In genomic region chr19:35714601-35715354, GRCh38 we compare ENCODE assay signal across 8 cellular contexts. TPM values are rescaled to one million over a fixed set of nuclear protein-coding genes. Genes with fewer than 3 reads are reported as not detected.
DNase-seq lines count a peak whose midpoint lies in the region; ATAC-seq and TF ChIP-seq lines count a peak whose summit lies in the region.
"Had no signal": no experiment of that assay in that cellular context is flagged by ENCODE, and none has a peak within 500 bp of the region (broad histone marks: within the 10 kb centered on the region; RNA-seq: fewer than 3 reads in every experiment).

No MANE protein-coding gene starts in this region.

- H3K27ac Mint-ChIP-seq in Calu3 (ENCODE audit: unreplicated experiment) (peak overlapping the region; percentile 43), HFFc6 (no peak overlapping the region)
- peak overlapping the region; percentile 100 for H3K27ac Mint-ChIP-seq in activated naive CD8-positive, alpha-beta T cell treated with anti-CD3 and anti-CD28 coated beads, Interleukin-2, amount 50 U/mL, for 24 hours

- H3K4me3 ChIP-seq in mucosa of descending colon = no peak overlapping the region

- DNase-seq in Calu3 (no peak), HFFc6 (no peak), mucosa of descending colon (no peak), iPS-NIHi11 (ENCODE audit: low spot score) (no peak), SKM-1 (lab: John Stamatoyannopoulos, UW; ENCODE audit: unreplicated experiment) (no peak)
- DNase-seq in activated naive CD8-positive, alpha-beta T cell treated with anti-CD3 and anti-CD28 coated beads, Interleukin-2, amount 50 U/mL, for 24 hours = peak; percentile 47
- DNase-seq: effector CD8-positive, alpha-beta T cell; T1000 had no signal

- H3K36me3 Mint-ChIP-seq in Calu3 (ENCODE audit: insufficient read depth, unreplicated experiment) (peaks cover 39% of the 10 kb centered on the region), HFFc6 (ENCODE audit: low read depth) (peaks cover 4% of the 10 kb centered on the region; the same call in 1 of the 2 replicates)
- peaks cover 52% of the 10 kb centered on the region for H3K36me3 Mint-ChIP-seq in activated naive CD8-positive, alpha-beta T cell treated with anti-CD3 and anti-CD28 coated beads, Interleukin-2, amount 50 U/mL, for 24 hours (ENCODE audit: low read depth)

- no peaks in the 10 kb centered on the region for H3K9me3 Mint-ChIP-seq in Calu3 (ENCODE audit: low read depth, unreplicated experiment)
- H3K9me3 Mint-ChIP-seq in HFFc6 = no peaks in the 10 kb centered on the region
- peaks cover 4% of the 10 kb centered on the region for H3K9me3 Mint-ChIP-seq in activated naive CD8-positive, alpha-beta T cell treated with anti-CD3 and anti-CD28 coated beads, Interleukin-2, amount 50 U/mL, for 24 hours

- H3K27me3 Mint-ChIP-seq in Calu3 (ENCODE audit: unreplicated experiment) = peaks cover 47% of the 10 kb centered on the region
- H3K27me3 Mint-ChIP-seq in HFFc6 (ENCODE audit: insufficient read depth) = peaks cover 6% of the 10 kb centered on the region; the same call in 1 of the 2 replicates
- H3K27me3 Mint-ChIP-seq in activated naive CD8-positive, alpha-beta T cell treated with anti-CD3 and anti-CD28 coated beads, Interleukin-2, amount 50 U/mL, for 24 hours = no peaks in the 10 kb centered on the region

- CTCF ChIA-PET in Calu3 (lab: Charles Lee) = interaction anchor here (1.3 kb wide), 1 partner anchor 13 kb away, joined by 3 read pairs; no protein-coding TSS in a partner anchor

- H3K4me3 Mint-ChIP-seq in Calu3 (ENCODE audit: low read depth, unreplicated experiment) (peak overlapping the region; percentile 77), HFFc6 (peak overlapping the region; percentile 19; the same call in 1 of the 2 replicates)
- peak overlapping the region; percentile 98 for H3K4me3 Mint-ChIP-seq in activated naive CD8-positive, alpha-beta T cell treated with anti-CD3 and anti-CD28 coated beads, Interleukin-2, amount 50 U/mL, for 24 hours

- H3K4me1 ChIP-seq in mucosa of descending colon (ENCODE audit: low read depth) = peaks cover 21% of the 10 kb centered on the region

- BruUV-seq in Calu3 (replicated peaks; lab: Mats Ljungman, UMichigan) = no TSS peak

- ATAC-seq in activated naive CD8-positive, alpha-beta T cell treated with anti-CD3 and anti-CD28 coated beads, Interleukin-2, amount 50 U/mL, for 24 hours = no peak
- no peak for ATAC-seq in mucosa of descending colon

- TF ChIP-seq CTCF in Calu3 (IDR thresholded peaks at IDR 0.05; ENCODE audit: unreplicated experiment) (no peak), HFFc6 (IDR thresholded peaks at IDR 0.05) (no peak), mucosa of descending colon (IDR thresholded peaks at IDR 0.05) (no peak)

- intact Hi-C loops in Calu3 (cut with micrococcal nuclease; ENCODE audit: unreplicated experiment) (no loop called here), mucosa of descending colon (cut with DNase I, micrococcal nuclease) (no loop called here)

- H3K4me1 Mint-ChIP-seq in Calu3 (ENCODE audit: low read depth, unreplicated experiment) (peaks cover 25% of the 10 kb centered on the region), HFFc6 (ENCODE audit: low read depth) (peaks cover 22% of the 10 kb centered on the region)
- peaks cover 50% of the 10 kb centered on the region for H3K4me1 Mint-ChIP-seq in activated naive CD8-positive, alpha-beta T cell treated with anti-CD3 and anti-CD28 coated beads, Interleukin-2, amount 50 U/mL, for 24 hours

- H3K36me3 ChIP-seq in mucosa of descending colon (ENCODE audit: low read depth) = no peaks in the 10 kb centered on the region

- H3K9me3 ChIP-seq in mucosa of descending colon = no peaks in the 10 kb centered on the region

RNA-seq across cellular contexts. Expression of gene KMT2B, which starts 3.0 kb away (rescaled TPM):
- total RNA-seq in Calu3 (2022) (65.2 and 65.3 TPM in 2 replicates), mucosa of descending colon (10 to 100 TPM; 35.9 to 49.2 (median 37.5) TPM)
- total RNA-seq in HFFc6 (2021; fragmentation: NEBNext Ultra II Directional; extraction: Animal tissue kit (Norgen Biotek cat#: 25700)) = 10 to 100 TPM; 20.1 to 24.4 (median 21.7) TPM

RNA-seq across cellular contexts. Expression of gene ZBTB32, which starts 10.4 kb away (rescaled TPM):
- total RNA-seq in Calu3 (2022) = not detected in 2 replicates
- not detected for total RNA-seq in HFFc6 (2021; fragmentation: NEBNext Ultra II Directional; extraction: Animal tissue kit (Norgen Biotek cat#: 25700))
- under 1 TPM in 1 of 3 donors, not detected in 2; 0.27 TPM for total RNA-seq in mucosa of descending colon

RNA-seq across cellular contexts. Expression of gene IGFLR1, which starts 27.5 kb away (rescaled TPM):
- total RNA-seq in Calu3 (2022) = 9.2 and 9.9 TPM in 2 replicates
- total RNA-seq in HFFc6 (2021; fragmentation: NEBNext Ultra II Directional; extraction: Animal tissue kit (Norgen Biotek cat#: 25700)) = 1 to 10 TPM in 4 of 6 experiments, under 1 TPM in 2; 0.76 to 2.8 (median 1.4) TPM
- 10 to 100 TPM in 1 of 3 donors, 1 to 10 TPM in 2; 5.3 to 14.6 (median 8.2) TPM for total RNA-seq in mucosa of descending colon

RNA-seq across cellular contexts. Expression of gene U2AF1L4, which starts 30.4 kb away (rescaled TPM):
- total RNA-seq in Calu3 (2022) = 15.1 and 16.2 TPM in 2 replicates
- total RNA-seq in HFFc6 (2021; fragmentation: NEBNext Ultra II Directional; extraction: Animal tissue kit (Norgen Biotek cat#: 25700)) = 10 to 100 TPM; 18.0 to 20.8 (median 18.7) TPM
- 10 to 100 TPM; 19.7 to 32.4 (median 32.1) TPM for total RNA-seq in mucosa of descending colon

RNA-seq across cellular contexts. Expression of gene PSENEN, which starts 30.7 kb away (rescaled TPM):
- total RNA-seq in Calu3 (2022) (114 and 126 TPM in 2 replicates), mucosa of descending colon (10 to 100 TPM; 56.7 to 92.1 (median 90.2) TPM)
- total RNA-seq in HFFc6 (2021; fragmentation: NEBNext Ultra II Directional; extraction: Animal tissue kit (Norgen Biotek cat#: 25700)) = 10 to 100 TPM; 68.2 to 86.6 (median 74.9) TPM

Comparison
In these comparisons a context has a peak if more than half of its experiments do, and no peak if none do; other contexts are left out.
1. H3K4me3 Mint-ChIP-seq: peak in every context shown above with its lines; median percentile 98 in activated naive CD8-positive, alpha-beta T cell treated with anti-CD3 and anti-CD28 coated beads, Interleukin-2, amount 50 U/mL, for 24 hours; 77 in Calu3; 19 in HFFc6.